In genomic region chr1:27357281-27358037, GRCh38 we compare ENCODE assay signal across 8 cellular contexts. TPM values are rescaled to one million over a fixed set of nuclear protein-coding genes. Genes with fewer than 3 reads are reported as not detected.
DNase-seq lines count a peak whose midpoint lies in the region; ATAC-seq, FAIRE-seq and TF ChIP-seq lines count a peak whose summit lies in the region.

No MANE protein-coding gene starts in this region.

- H3K4me3 ChIP-seq in GM23248 (no peak overlapping the region), H1 (ENCODE audit: extremely low read depth in 1 of 4, insufficient read depth in 2 of 4, low read depth in 3 of 4, low read length in 4 of 4) (peak overlapping the region in 3 of 4 experiments; percentile 13 to 34 (median 28); a peak in 4 of 8 replicates), mucosa of descending colon (no peak overlapping the region)

- no peak for TF ChIP-seq POLR2A in H1 (IDR thresholded peaks at IDR 0.05; ENCODE audit: control extremely low read depth in 1 of 2, low read depth in 2 of 2, low read length in 2 of 2)

- H3K9me2 ChIP-seq in GM23248 (ENCODE audit: insufficient read depth), result no peaks in the 10 kb centered on the region

- H4K20me1 ChIP-seq in GM23248 (ENCODE audit: insufficient read depth), result no peaks in the 10 kb centered on the region
- peaks cover 0 to 12% of the 10 kb centered on the region in 2 experiments for H4K20me1 ChIP-seq in H1 (replicated peaks in 1 of 2; ENCODE audit: control insufficient read depth in 1 of 2, insufficient read depth in 2 of 2, low read length in 2 of 2)

- H3K9me3 ChIP-seq in GM23248 (ENCODE audit: low read depth) (no peaks in the 10 kb centered on the region), H1 (ENCODE audit: insufficient read depth in 2 of 2, low read depth in 1 of 2, low read length in 1 of 2) (no peaks in the 10 kb centered on the region), mucosa of descending colon (no peaks in the 10 kb centered on the region)

- TF ChIP-seq EP300 in H1 (IDR thresholded peaks at IDR 0.05; ENCODE audit: borderline replicate concordance in 1 of 2, low read depth in 2 of 2, low read length in 2 of 2), result no peak; a peak in 1 of 3 replicates

- 72 to 81% methylated on average over 30 to 40 of the region's 40 CpGs for WGBS in GM23248 (ENCODE audit: low coverage in 1 of 2, low lambda C conversion rate in 2 of 2, missing lambda C conversion rate in 2 of 2), 2 experiments
- WGBS in H1 (ENCODE audit: extremely low coverage in 1 of 2, insufficient coverage in 1 of 2, insufficient read length in 1 of 2, insufficient replicate concordance in 2 of 2, low coverage in 1 of 2, low lambda C conversion rate in 2 of 2, missing lambda C conversion rate in 1 of 2), 2 experiments, result 26% methylated on average over 39 of the region's 40 CpGs; no CpG with 5 or more reads in 1 of the 2 experiments

- no peak overlapping the region for H3K23ac ChIP-seq in H1 (ENCODE audit: insufficient read length)

- peaks cover 5% of the 10 kb centered on the region; the same call in 1 of the 2 replicates for H3K36me3 ChIP-seq in GM23248 (ENCODE audit: low read depth)
- no peaks in the 10 kb centered on the region for H3K36me3 ChIP-seq in H1 (ENCODE audit: control insufficient read depth in 2 of 4, insufficient read depth in 4 of 4, low read length in 3 of 4)
- no peaks in the 10 kb centered on the region for H3K36me3 ChIP-seq in mucosa of descending colon (ENCODE audit: low read depth)

- no peak overlapping the region for H3K9ac ChIP-seq in GM23248
- no peak overlapping the region for H3K9ac ChIP-seq in H1 (replicated peaks in 1 of 4; ENCODE audit: extremely low read depth in 1 of 4, low read depth in 3 of 4, low read length in 3 of 4)

- no peak overlapping the region for H3K27ac Mint-ChIP-seq in CD14-positive monocyte

- TF ChIP-seq CTCF in CD14-positive monocyte (IDR thresholded peaks at IDR 0.05) (peak; percentile 100), H1 (IDR thresholded peaks at IDR 0.05; ENCODE audit: control extremely low read depth in 1 of 3, insufficient read depth in 1 of 3, low read depth in 1 of 3, low read length in 3 of 3) (peak in 2 of 3 experiments; percentile 94 to 98; a peak in 3 of 4 replicates), mucosa of descending colon (IDR thresholded peaks at IDR 0.05) (peak; percentile 98)

- POLR2A ChIA-PET in H1 (lab: Charles Lee; ENCODE audit: partially characterized antibody), result interaction anchor here (0.8 to 10.9 kb wide), 14 partner anchors 4 to 247 kb away, joined by 3 to 101 read pairs (median 5); partner anchors contain the start of genes AHDC1 and MAP3K6

- H4K91ac ChIP-seq in H1 (replicated peaks; ENCODE audit: insufficient read length, low read length), result peak overlapping the region; percentile 0

- DNase-seq in CD14-positive monocyte (ENCODE audit: low spot score) (peak; percentile 78), GM23248 (peak; percentile 48), NCI-H82 (lab: John Stamatoyannopoulos, UW) (peak; percentile 83), H1 (ENCODE audit: low read depth in 1 of 2, low spot score in 2 of 2) (peak; percentile 73 to 94), mucosa of descending colon (peak; percentile 79 to 88 (median 86))
- DNase-seq in activated CD8-positive, alpha-beta memory T cell treated with anti-CD3 and anti-CD28 coated beads for 24 hours, result peak; percentile 94
- DNase-seq in stimulated activated CD8-positive, alpha-beta memory T cell treated with anti-CD3 and anti-CD28 coated beads, Interleukin-4, amount 100 ng/mL, for 4 hours (ENCODE audit: low read depth in 2 of 2, low spot score in 1 of 2), result peak; percentile 54 to 61

- H3K4me1 Mint-ChIP-seq in CD14-positive monocyte, result peaks cover 28% of the 10 kb centered on the region

- no peak overlapping the region for H4K8ac ChIP-seq in H1 (ENCODE audit: extremely low read depth, insufficient read depth, low read length)

- H3K27me3 ChIP-seq in GM23248 (replicated peaks; ENCODE audit: insufficient read depth), result no peaks in the 10 kb centered on the region
- H3K27me3 ChIP-seq in H1 (replicated peaks in 1 of 4; ENCODE audit: control insufficient read depth in 3 of 4, extremely low read depth in 1 of 4, insufficient read depth in 3 of 4, low read length in 3 of 4), result peaks cover 12 to 47% (median 36%) of the 10 kb centered on the region in 4 experiments

- H3K4ac ChIP-seq in H1 (replicated peaks; ENCODE audit: insufficient read length, low read depth, low read length), result no peak overlapping the region

- no peak overlapping the region for H2AFZ ChIP-seq in GM23248
- no peak overlapping the region for H2AFZ ChIP-seq in H1 (ENCODE audit: low read length)

- in situ Hi-C loops in GM23248 (cut with MboI), result no loop called here

- no peaks in the 10 kb centered on the region for H3K4me1 ChIP-seq in GM23248 (ENCODE audit: insufficient read depth)
- peaks cover 0 to 14% (median 7%) of the 10 kb centered on the region in 4 experiments; a peak in 6 of 7 replicates for H3K4me1 ChIP-seq in H1 (replicated peaks in 1 of 4; ENCODE audit: control insufficient read depth in 3 of 4, insufficient read depth in 4 of 4, low read length in 3 of 4)
- peaks cover 9% of the 10 kb centered on the region for H3K4me1 ChIP-seq in mucosa of descending colon (ENCODE audit: low read depth)

- H3K18ac ChIP-seq in H1 (ENCODE audit: extremely low read depth, low read length), result peak overlapping the region; percentile 51; the same call in 1 of the 2 replicates

- FAIRE-seq in H1 (lab: Jason Lieb, UNC), result no peak

- no peak overlapping the region; the same call in 1 of the 2 replicates for H2BK20ac ChIP-seq in H1 (ENCODE audit: low read length)

- no peak overlapping the region for H4K5ac ChIP-seq in H1 (ENCODE audit: insufficient read length, low read depth, low read length)

- peak overlapping the region; percentile 64 to 73 for H3K4me3 Mint-ChIP-seq in CD14-positive monocyte

- no peaks in the 10 kb centered on the region for H3K79me1 ChIP-seq in H1 (ENCODE audit: low read depth, low read length)

- no peak overlapping the region for H3K27ac ChIP-seq in GM23248
- H3K27ac ChIP-seq in H1 (ENCODE audit: low read depth, low read length), result no peak overlapping the region

- H3K79me2 ChIP-seq in GM23248 (ENCODE audit: insufficient read depth) (no peaks in the 10 kb centered on the region), H1 (ENCODE audit: control insufficient read depth in 1 of 2, insufficient read depth in 2 of 2, low read length in 2 of 2) (no peaks in the 10 kb centered on the region)

- peaks cover 14 to 35% (median 28%) of the 10 kb centered on the region in 3 donors for H3K27me3 Mint-ChIP-seq in CD14-positive monocyte (ENCODE audit: low read depth in 3 of 3)

- peaks cover 14% of the 10 kb centered on the region for H3K23me2 ChIP-seq in H1 (ENCODE audit: low read depth, low read length)

- no peaks in the 10 kb centered on the region for H3F3A ChIP-seq in GM23248 (ENCODE audit: insufficient read depth)

- ATAC-seq in mucosa of descending colon (peak; percentile 92), GM19467 (IDR thresholded peaks at IDR 0.05; ENCODE audit: unreplicated experiment) (no peak)

- H2BK5ac ChIP-seq in H1 (ENCODE audit: low read depth, low read length), result no peak overlapping the region

- no peak overlapping the region for H2AK5ac ChIP-seq in H1 (ENCODE audit: low read depth, low read length)

- no peak overlapping the region for H3K14ac ChIP-seq in H1 (ENCODE audit: insufficient read length)

- CTCF ChIA-PET in H1 (lab: Charles Lee; ENCODE audit: partially characterized antibody), result interaction anchor here (0.6 to 28.8 kb wide), 38 partner anchors 8 to 320 kb away, joined by 3 to 625 read pairs (median 4); partner anchors contain the start of genes CD164L2, FCN3, GPR3 and MAP3K6

- TF ChIP-seq RAD21 in H1 (IDR thresholded peaks at IDR 0.05 in 1 of 2, conservative IDR thresholded peaks at IDR 0.05 in 1 of 2; ENCODE audit: low read depth in 2 of 2, low read length in 2 of 2), result peak; percentile 60 to 71

- intact Hi-C loops in CD14-positive monocyte (cut with micrococcal nuclease), result loop anchor here (2.0 to 5.0 kb wide), 2 partner anchors 37 to 40 kb away; no protein-coding TSS in a partner anchor
- intact Hi-C loops in mucosa of descending colon (cut with DNase I, micrococcal nuclease), result loop anchor here in 1 of 2 donors (5.0 kb wide), 1 partner anchor 35 kb away; the partner anchor contains the start of gene GPR3

- peaks cover 25 to 76% of the 10 kb centered on the region in 2 donors for H3K36me3 Mint-ChIP-seq in CD14-positive monocyte

- H3K9me3 Mint-ChIP-seq in CD14-positive monocyte, result peaks cover 0 to 2% (median 0%) of the 10 kb centered on the region in 7 donors

- H3K4me2 ChIP-seq in GM23248 (ENCODE audit: unreplicated experiment), result no peak overlapping the region
- peak overlapping the region in 1 of 2 experiments; percentile 62; a peak in 3 of 4 replicates for H3K4me2 ChIP-seq in H1 (ENCODE audit: insufficient read depth in 1 of 2, low read depth in 2 of 2, low read length in 2 of 2)

- no peak overlapping the region for H3K56ac ChIP-seq in H1 (replicated peaks; ENCODE audit: insufficient read length, low read depth, low read length)

- H2BK15ac ChIP-seq in H1 (ENCODE audit: low read length), result no peak overlapping the region

- no peak overlapping the region for H2BK120ac ChIP-seq in H1 (replicated peaks; ENCODE audit: low read depth, low read length)

- H2BK12ac ChIP-seq in H1 (ENCODE audit: low read depth, low read length), result peak overlapping the region; percentile 84; the same call in 1 of the 2 replicates

RNA-seq across cellular contexts. Expression of gene MAP3K6, which starts 9.3 kb away (rescaled TPM):
- 1 to 10 TPM; 3.2 to 6.7 TPM for polyA plus RNA-seq in CD14-positive monocyte
- total RNA-seq in GM23248 (2014; rRNA removed; shearing (Covaris generic)), result 31.5 and 40.3 TPM in 2 replicates
- polyA plus RNA-seq in GM23248 (2016; fragmentation: Nextera tagmentation; extraction: Ambion mirVana), result 13.7 and 17.9 TPM in 2 replicates
- total RNA-seq in H1 (2021; fragmentation: NEBNext Ultra II Directional; extraction: Animal tissue kit (Norgen Biotek cat#: 25700)), result 7.6 and 11.2 TPM in 2 replicates
- polyA plus RNA-seq in H1 (2011; rRNA removed), result 7.4 and 10.3 TPM in 2 replicates
- 6.7 TPM for polyA plus RNA-seq in H1 (2011; cell fraction: cytosol; rRNA removed)
- 40.8 TPM for polyA plus RNA-seq in H1 (2011; cell fraction: nucleus; rRNA removed)
- 8.5 to 12.5 TPM (median 9.7 TPM) in 4 replicates for polyA plus RNA-seq in H1 (2012, experiment 1 of 2)
- 9.5 TPM for polyA plus RNA-seq in H1 (2012, experiment 2 of 2)
- polyA plus RNA-seq in H1 (2013, experiment 1 of 2), result 10.9 TPM
- polyA plus RNA-seq in H1 (2013, experiment 2 of 2), result 10.7 TPM
- 4.6 and 5.6 TPM in 2 replicates for polyA minus RNA-seq in H1 (2011; rRNA and poly(A)+ RNA removed)
- polyA minus RNA-seq in H1 (2011; cell fraction: cytosol; rRNA and poly(A)+ RNA removed), result 2.6 TPM
- 11.6 TPM for polyA minus RNA-seq in H1 (2011; cell fraction: nucleus; rRNA and poly(A)+ RNA removed)
- 10 to 100 TPM; 18.5 to 38.5 (median 28.5) TPM for total RNA-seq in mucosa of descending colon

RNA-seq across cellular contexts. Expression of gene SYTL1, which starts 15.6 kb away (rescaled TPM):
- polyA plus RNA-seq in CD14-positive monocyte, result 10 to 100 TPM; 26.9 to 44.6 TPM
- not detected in 2 replicates for total RNA-seq in GM23248 (2014; rRNA removed; shearing (Covaris generic))
- polyA plus RNA-seq in GM23248 (2016; fragmentation: Nextera tagmentation; extraction: Ambion mirVana), result not detected in 2 replicates
- total RNA-seq in H1 (2021; fragmentation: NEBNext Ultra II Directional; extraction: Animal tissue kit (Norgen Biotek cat#: 25700)), result 6.4 and 8.8 TPM in 2 replicates
- 19.5 and 33.8 TPM in 2 replicates for polyA plus RNA-seq in H1 (2011; rRNA removed)
- polyA plus RNA-seq in H1 (2011; cell fraction: cytosol; rRNA removed), result 14.6 TPM
- polyA plus RNA-seq in H1 (2011; cell fraction: nucleus; rRNA removed), result 63.0 TPM
- 4.0 to 13.1 TPM (median 10.8 TPM) in 4 replicates for polyA plus RNA-seq in H1 (2012, experiment 1 of 2)
- polyA plus RNA-seq in H1 (2012, experiment 2 of 2), result 6.3 TPM
- polyA plus RNA-seq in H1 (2013, experiment 1 of 2), result 8.5 TPM
- 8.4 TPM for polyA plus RNA-seq in H1 (2013, experiment 2 of 2)
- polyA minus RNA-seq in H1 (2011; rRNA and poly(A)+ RNA removed), result 2.9 and 5.0 TPM in 2 replicates
- polyA minus RNA-seq in H1 (2011; cell fraction: cytosol; rRNA and poly(A)+ RNA removed), result 5.7 TPM
- polyA minus RNA-seq in H1 (2011; cell fraction: nucleus; rRNA and poly(A)+ RNA removed), result 13.1 TPM
- 1 to 10 TPM; 4.2 to 9.7 (median 8.7) TPM for total RNA-seq in mucosa of descending colon

RNA-seq across cellular contexts. Expression of gene FCN3, which starts 17.2 kb away (rescaled TPM):
- not detected for polyA plus RNA-seq in CD14-positive monocyte
- total RNA-seq in GM23248 (2014; rRNA removed; shearing (Covaris generic)), result not detected in 2 replicates
- not detected in 2 replicates for polyA plus RNA-seq in GM23248 (2016; fragmentation: Nextera tagmentation; extraction: Ambion mirVana)
- total RNA-seq in H1 (2021; fragmentation: NEBNext Ultra II Directional; extraction: Animal tissue kit (Norgen Biotek cat#: 25700)), result 0.30 TPM in 1 of 2 replicates, not detected in the other
- 0.35 and 0.57 TPM in 2 replicates for polyA plus RNA-seq in H1 (2011; rRNA removed)
- 0.32 TPM for polyA plus RNA-seq in H1 (2011; cell fraction: cytosol; rRNA removed)
- 0.90 TPM for polyA plus RNA-seq in H1 (2011; cell fraction: nucleus; rRNA removed)
- 0.28 to 0.78 TPM (median 0.40 TPM) in 3 of 4 replicates, not detected in the other for polyA plus RNA-seq in H1 (2012, experiment 1 of 2)
- polyA plus RNA-seq in H1 (2012, experiment 2 of 2), result not detected
- polyA plus RNA-seq in H1 (2013, experiment 1 of 2), result 0.47 TPM
- 0.28 TPM for polyA plus RNA-seq in H1 (2013, experiment 2 of 2)
- not detected in 2 replicates for polyA minus RNA-seq in H1 (2011; rRNA and poly(A)+ RNA removed)
- not detected for polyA minus RNA-seq in H1 (2011; cell fraction: cytosol; rRNA and poly(A)+ RNA removed)
- polyA minus RNA-seq in H1 (2011; cell fraction: nucleus; rRNA and poly(A)+ RNA removed), result not detected
- total RNA-seq in mucosa of descending colon, result under 1 TPM in 2 of 3 donors, not detected in 1; 0.60 to 0.79 TPM

RNA-seq across cellular contexts. Expression of gene CD164L2, which starts 25.7 kb away (rescaled TPM):
- polyA plus RNA-seq in CD14-positive monocyte (not detected), GM23248 (2016; fragmentation: Nextera tagmentation; extraction: Ambion mirVana) (not detected in 2 replicates), H1 (2011; rRNA removed) (3.3 and 5.5 TPM in 2 replicates)
- not detected in 2 replicates for total RNA-seq in GM23248 (2014; rRNA removed; shearing (Covaris generic))
- total RNA-seq in H1 (2021; fragmentation: NEBNext Ultra II Directional; extraction: Animal tissue kit (Norgen Biotek cat#: 25700)), result 3.3 and 3.8 TPM in 2 replicates
- polyA plus RNA-seq in H1 (2011; cell fraction: cytosol; rRNA removed), result 6.5 TPM
- polyA plus RNA-seq in H1 (2011; cell fraction: nucleus; rRNA removed), result 26.5 TPM
- polyA plus RNA-seq in H1 (2012, experiment 1 of 2), result 3.0 to 4.1 TPM (median 3.4 TPM) in 4 replicates
- polyA plus RNA-seq in H1 (2012, experiment 2 of 2), result 2.5 TPM
- polyA plus RNA-seq in H1 (2013, experiment 1 of 2), result 1.9 TPM
- polyA plus RNA-seq in H1 (2013, experiment 2 of 2), result 1.7 TPM
- 0.63 and 1.5 TPM in 2 replicates for polyA minus RNA-seq in H1 (2011; rRNA and poly(A)+ RNA removed)
- polyA minus RNA-seq in H1 (2011; cell fraction: cytosol; rRNA and poly(A)+ RNA removed), result not detected
- polyA minus RNA-seq in H1 (2011; cell fraction: nucleus; rRNA and poly(A)+ RNA removed), result 3.1 TPM
- total RNA-seq in mucosa of descending colon, result 1 to 10 TPM in 1 of 3 donors, under 1 TPM in 2; 0.29 to 1.3 (median 0.51) TPM

RNA-seq across cellular contexts. Expression of gene GPR3, which starts 35.0 kb away (rescaled TPM):
- polyA plus RNA-seq in CD14-positive monocyte (under 1 TPM in 1 of 2 donors, not detected in 1; 0.26 TPM), GM23248 (2016; fragmentation: Nextera tagmentation; extraction: Ambion mirVana) (1.6 and 1.8 TPM in 2 replicates), H1 (2011; rRNA removed) (26.5 and 34.9 TPM in 2 replicates)
- total RNA-seq in GM23248 (2014; rRNA removed; shearing (Covaris generic)), result 0.32 and 0.38 TPM in 2 replicates
- 9.4 and 9.9 TPM in 2 replicates for total RNA-seq in H1 (2021; fragmentation: NEBNext Ultra II Directional; extraction: Animal tissue kit (Norgen Biotek cat#: 25700))
- polyA plus RNA-seq in H1 (2011; cell fraction: cytosol; rRNA removed), result 13.5 TPM
- polyA plus RNA-seq in H1 (2011; cell fraction: nucleus; rRNA removed), result 21.1 TPM
- polyA plus RNA-seq in H1 (2012, experiment 1 of 2), result 9.0 to 9.9 TPM (median 9.4 TPM) in 4 replicates
- polyA plus RNA-seq in H1 (2012, experiment 2 of 2), result 11.8 TPM
- polyA plus RNA-seq in H1 (2013, experiment 1 of 2), result 27.7 TPM
- polyA plus RNA-seq in H1 (2013, experiment 2 of 2), result 27.2 TPM
- polyA minus RNA-seq in H1 (2011; rRNA and poly(A)+ RNA removed), result 15.8 and 16.7 TPM in 2 replicates
- 7.1 TPM for polyA minus RNA-seq in H1 (2011; cell fraction: cytosol; rRNA and poly(A)+ RNA removed)
- polyA minus RNA-seq in H1 (2011; cell fraction: nucleus; rRNA and poly(A)+ RNA removed), result 9.1 TPM
- under 1 TPM in 1 of 3 donors, not detected in 2; 0.14 TPM for total RNA-seq in mucosa of descending colon

Comparison
In these comparisons a context has a peak if more than half of its experiments do, and no peak if none do; other contexts are left out.
1. H3K4me3 ChIP-seq: peak in H1 (3 of 4); none in GM23248 (single experiment) and mucosa of descending colon (single experiment).
2. Peak in every context shown above with its lines, with median percentiles within 50 percentile points of each other: DNase-seq and CTCF ChIP-seq.